In genomic region chr17:56914641-56915263, GRCh38 we compare ENCODE assay signal across 1 cellular context.
TF ChIP-seq lines count a peak whose summit lies in the region.

No MANE protein-coding gene starts in this region.

TF ChIP-seq in GM12878, 131 proteins besides CTCF, POLR2A, EP300 and RAD21 (continued from another document):
- TF ChIP-seq ZBTB40 (IDR thresholded peaks at IDR 0.05; ENCODE audit: borderline replicate concordance), result no peak
- no peak for TF ChIP-seq SMARCA5 (IDR thresholded peaks at IDR 0.05)
- TF ChIP-seq CHD1 (IDR thresholded peaks at IDR 0.05; ENCODE audit: low read depth, low read length), result 0 out of 2 replicates have a peak, but pooled peaks have one; percentile 61
- 0 out of 2 replicates have a peak, but pooled peaks have one; percentile 15 for TF ChIP-seq FOXM1 (IDR thresholded peaks at IDR 0.05; ENCODE audit: low read depth, low read length)
